Comparison of ENCODE assay signal across 8 cellular contexts in the genomic region with DNA sequence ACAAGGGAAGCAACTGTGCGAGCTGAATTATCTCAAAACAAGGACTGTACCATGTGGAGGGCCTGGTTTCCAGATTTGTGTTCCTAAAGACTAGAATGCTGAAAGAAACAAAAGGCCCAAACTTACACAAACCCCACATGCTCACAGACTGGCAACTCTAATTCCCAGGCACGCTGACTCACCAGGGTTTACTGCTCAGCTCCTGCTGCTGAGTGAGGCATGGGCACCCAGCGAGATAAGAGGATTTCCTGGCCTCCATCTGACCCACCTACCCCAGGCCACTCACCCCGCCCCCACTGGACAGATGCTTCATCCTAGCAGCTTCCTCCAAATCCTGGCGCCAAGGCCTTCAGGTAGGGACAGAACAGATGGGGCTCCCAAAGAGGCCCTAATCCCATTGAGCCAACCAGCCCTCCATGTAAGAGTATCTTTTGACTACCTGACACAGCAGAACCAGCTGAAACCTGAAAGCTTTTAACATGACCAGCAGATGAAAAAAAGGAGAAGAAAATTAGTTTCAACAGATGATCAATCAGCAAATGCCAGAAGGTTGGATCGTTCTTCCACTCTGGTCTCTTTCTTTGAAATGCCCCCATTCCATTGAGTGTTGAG. TPM values are rescaled to one million over a fixed set of nuclear protein-coding genes. Genes with fewer than 3 reads are reported as not detected.
A peak's percentile ranks its signal among the peaks of the same experiment; 100 is the strongest.
DNase-seq lines count a peak whose midpoint lies in the region; ATAC-seq, FAIRE-seq and TF ChIP-seq lines count a peak whose summit lies in the region.

No MANE protein-coding gene starts in this region.

- WGBS in A549 (ENCODE audit: missing lambda C conversion rate), result 29% methylated on average over 6 of the region's 6 CpGs
- 83 to 88% methylated on average over 4 to 6 of the region's 6 CpGs for WGBS in endodermal cell (ENCODE audit: insufficient coverage in 1 of 2, insufficient read length in 1 of 2), 2 experiments

- POLR2A ChIA-PET in A549 (lab: Yijun Ruan, JAX), result interaction anchor here (1.2 to 3.2 kb wide), 2 partner anchors 14 to 34 kb away, joined by 4 to 9 read pairs; a partner anchor contains a TSS

- H3K4me3 Mint-ChIP-seq in endodermal cell (no peak overlapping the region), neural crest cell (no peak overlapping the region)

- no peak for TF ChIP-seq POLR2A in A549 (IDR thresholded peaks at IDR 0.05; ENCODE audit: low read length)

- H3K4me2 ChIP-seq in A549, result peak overlapping the region; percentile 68

- H3K36me3 Mint-ChIP-seq in endodermal cell (ENCODE audit: low read depth), result peaks cover 16% of the 10 kb centered on the region
- H3K36me3 Mint-ChIP-seq in neural crest cell (ENCODE audit: low read depth), result peaks cover 5% of the 10 kb centered on the region

- H3K4me1 ChIP-seq in A549 (peaks cover 57% of the 10 kb centered on the region), endodermal cell (ENCODE audit: control insufficient read depth, insufficient read depth, low read length) (peaks cover 16% of the 10 kb centered on the region)

- no peak overlapping the region for H3K9ac ChIP-seq in endodermal cell (ENCODE audit: extremely low read depth, low read length, poor library complexity, severe bottlenecking)

- H3K9me3 Mint-ChIP-seq in endodermal cell, result no peaks in the 10 kb centered on the region
- peaks cover 5% of the 10 kb centered on the region for H3K9me3 Mint-ChIP-seq in neural crest cell

- TF ChIP-seq EP300 in A549 (IDR thresholded peaks at IDR 0.05), result no peak

- ATAC-seq in A549, result peak; percentile 80 to 92
- peak; percentile 26 for ATAC-seq in GM19025 (IDR thresholded peaks at IDR 0.05; ENCODE audit: low read depth, unreplicated experiment)

- no peaks in the 10 kb centered on the region for H3K27me3 ChIP-seq in endodermal cell (ENCODE audit: control insufficient read depth, insufficient read depth, low read length, poor library complexity, severe bottlenecking)

- no peaks in the 10 kb centered on the region for H3K27me3 Mint-ChIP-seq in endodermal cell (ENCODE audit: insufficient read depth)
- no peaks in the 10 kb centered on the region for H3K27me3 Mint-ChIP-seq in neural crest cell (ENCODE audit: low read depth)

- peak; percentile 76 to 80 for DNase-seq in A549 (ENCODE audit: low read depth in 1 of 2, low spot score in 1 of 2)
- peak; percentile 61 for DNase-seq in RKO (ENCODE audit: low spot score)
- peak; percentile 60 for DNase-seq in endodermal cell
- no peak for DNase-seq in neural crest cell (ENCODE audit: low read depth, low spot score)
- DNase-seq in GM10266 (ENCODE audit: extremely low spot score), result no peak
- no peak for DNase-seq in NCI-H1105 treated with DMSO at 0.1 percent for 48 hours (lab: John Stamatoyannopoulos, UW)
- DNase-seq in DMS79 (lab: John Stamatoyannopoulos, UW), result no peak

- H3K27ac ChIP-seq in A549, result peak overlapping the region; percentile 87 to 94
- H3K27ac ChIP-seq in endodermal cell (ENCODE audit: low read depth, low read length), result no peak overlapping the region

- no peak overlapping the region for H3K4me3 ChIP-seq in A549
- no peak overlapping the region for H3K4me3 ChIP-seq in endodermal cell (ENCODE audit: low read length)

- H3K4me1 Mint-ChIP-seq in endodermal cell (peaks cover 33% of the 10 kb centered on the region), neural crest cell (peaks cover 15% of the 10 kb centered on the region)

- CTCF ChIA-PET in A549 (lab: Yijun Ruan, JAX), result interaction anchor here (0.9 to 5.4 kb wide), 9 partner anchors 9 to 434 kb away, joined by 3 to 50 read pairs (median 4); a partner anchor contains a TSS

- peaks cover 15% of the 10 kb centered on the region for H3K36me3 ChIP-seq in endodermal cell (ENCODE audit: control insufficient read depth, insufficient read depth, low read length)

- H3K9me3 ChIP-seq in A549 (no peaks in the 10 kb centered on the region), endodermal cell (ENCODE audit: control insufficient read depth, low read length) (no peaks in the 10 kb centered on the region)

- 0 out of 5 replicates have a peak, but pooled peaks of 1 of the 2 experiments have one; percentile 3 for TF ChIP-seq RAD21 in A549 (conservative IDR thresholded peaks at IDR 0.05 in 1 of 2, IDR thresholded peaks at IDR 0.05 in 1 of 2)

- no peak for FAIRE-seq in A549 (lab: Jason Lieb, UNC)

- TF ChIP-seq CTCF in A549 (IDR thresholded peaks at IDR 0.05), result no peak
- TF ChIP-seq CTCF in endodermal cell (conservative IDR thresholded peaks at IDR 0.05), result no peak
- TF ChIP-seq CTCF in neural crest cell (conservative IDR thresholded peaks at IDR 0.05), result no peak
- TF ChIP-seq CTCF in GM10266 (IDR thresholded peaks at IDR 0.05; ENCODE audit: control insufficient read depth, insufficient read depth, low read depth, missing control alignments), result no peak

- H3K27ac Mint-ChIP-seq in endodermal cell (peak overlapping the region; percentile 81), neural crest cell (ENCODE audit: unreplicated experiment) (peak overlapping the region; percentile 74)

TF ChIP-seq in A549, 52 proteins besides CTCF, POLR2A, EP300 and RAD21 (continues in another document):
- TF ChIP-seq SREBF2 (IDR thresholded peaks at IDR 0.05) (no peak), FOSB (CRISPR knock-in tag; IDR thresholded peaks at IDR 0.05) (no peak)
- TF ChIP-seq, protein P1, sequence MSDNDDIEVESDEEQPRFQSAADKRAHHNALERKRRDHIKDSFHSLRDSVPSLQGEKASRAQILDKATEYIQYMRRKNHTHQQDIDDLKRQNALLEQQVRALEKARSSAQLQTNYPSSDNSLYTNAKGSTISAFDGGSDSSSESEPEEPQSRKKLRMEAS (IDR thresholded peaks at IDR 0.05), result peak; percentile 82
- TF ChIP-seq, protein P2, sequence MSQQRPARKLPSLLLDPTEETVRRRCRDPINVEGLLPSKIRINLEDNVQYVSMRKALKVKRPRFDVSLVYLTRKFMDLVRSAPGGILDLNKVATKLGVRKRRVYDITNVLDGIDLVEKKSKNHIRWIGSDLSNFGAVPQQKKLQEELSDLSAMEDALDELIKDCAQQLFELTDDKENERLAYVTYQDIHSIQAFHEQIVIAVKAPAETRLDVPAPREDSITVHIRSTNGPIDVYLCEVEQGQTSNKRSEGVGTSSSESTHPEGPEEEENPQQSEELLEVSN (IDR thresholded peaks at IDR 0.05; ENCODE audit: borderline replicate concordance, low read depth), result peak; percentile 50; the same call in 1 of the 2 replicates
- TF ChIP-seq, protein P3, sequence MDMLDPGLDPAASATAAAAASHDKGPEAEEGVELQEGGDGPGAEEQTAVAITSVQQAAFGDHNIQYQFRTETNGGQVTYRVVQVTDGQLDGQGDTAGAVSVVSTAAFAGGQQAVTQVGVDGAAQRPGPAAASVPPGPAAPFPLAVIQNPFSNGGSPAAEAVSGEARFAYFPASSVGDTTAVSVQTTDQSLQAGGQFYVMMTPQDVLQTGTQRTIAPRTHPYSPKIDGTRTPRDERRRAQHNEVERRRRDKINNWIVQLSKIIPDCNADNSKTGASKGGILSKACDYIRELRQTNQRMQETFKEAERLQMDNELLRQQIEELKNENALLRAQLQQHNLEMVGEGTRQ (IDR thresholded peaks at IDR 0.05), result no peak

RNA-seq across cellular contexts. Expression of a gene that starts 33.9 kb away (rescaled TPM):
- polyA plus RNA-seq in A549 (2011; rRNA removed) (7.2 and 7.5 TPM in 2 replicates), A549 (2017; fragmentation: RNase III; extraction: RNeasy Plus Mini Kit Qiagen cat#74134 plus additional on column Dnase treatment) (5.2 to 5.9 TPM (median 5.9 TPM) in 3 replicates)
- 2.1 and 2.3 TPM in 2 replicates for polyA plus RNA-seq in A549 (2012; cell fraction: cytosol; rRNA removed)
- 2.0 and 3.5 TPM in 2 replicates for polyA plus RNA-seq in A549 (2012; cell fraction: nucleus; rRNA removed)
- 16.4 and 17.8 TPM in 2 replicates for polyA minus RNA-seq in A549 (2011; rRNA and poly(A)+ RNA removed)
- total RNA-seq in endodermal cell (10 to 100 TPM; 21.3 to 22.7 TPM), neural crest cell (13.4 and 13.5 TPM in 2 replicates)
- polyA plus RNA-seq in endodermal cell (2013, experiment 1 of 2), result 5.9 TPM
- polyA plus RNA-seq in endodermal cell (2013, experiment 2 of 2), result 4.8 TPM

RNA-seq across cellular contexts. Expression of a gene that starts 34.3 kb away (rescaled TPM):
- polyA plus RNA-seq in A549 (2011; rRNA removed) (37.8 and 44.0 TPM in 2 replicates), A549 (2017; fragmentation: RNase III; extraction: RNeasy Plus Mini Kit Qiagen cat#74134 plus additional on column Dnase treatment) (38.6 to 48.8 TPM (median 40.6 TPM) in 3 replicates)
- 16.6 and 17.7 TPM in 2 replicates for polyA plus RNA-seq in A549 (2012; cell fraction: cytosol; rRNA removed)
- 3.8 and 6.5 TPM in 2 replicates for polyA plus RNA-seq in A549 (2012; cell fraction: nucleus; rRNA removed)
- polyA minus RNA-seq in A549 (2011; rRNA and poly(A)+ RNA removed), result 9.4 and 12.8 TPM in 2 replicates
- total RNA-seq in endodermal cell (10 to 100 TPM; 13.1 to 16.8 TPM), neural crest cell (20.4 and 20.8 TPM in 2 replicates)
- 31.5 TPM for polyA plus RNA-seq in endodermal cell (2013, experiment 1 of 2)
- polyA plus RNA-seq in endodermal cell (2013, experiment 2 of 2), result 32.3 TPM

RNA-seq across cellular contexts. Expression of a gene that starts 59.9 kb away (rescaled TPM):
- polyA plus RNA-seq in A549 (2011; rRNA removed) (5.1 and 5.2 TPM in 2 replicates), A549 (2017; fragmentation: RNase III; extraction: RNeasy Plus Mini Kit Qiagen cat#74134 plus additional on column Dnase treatment) (3.8 to 4.2 TPM (median 4.0 TPM) in 3 replicates)
- 2.3 TPM in 2 replicates for polyA plus RNA-seq in A549 (2012; cell fraction: cytosol; rRNA removed)
- 3.2 and 4.1 TPM in 2 replicates for polyA plus RNA-seq in A549 (2012; cell fraction: nucleus; rRNA removed)
- 2.2 and 2.9 TPM in 2 replicates for polyA minus RNA-seq in A549 (2011; rRNA and poly(A)+ RNA removed)
- total RNA-seq in endodermal cell (10 to 100 TPM in 1 of 2 donors, 1 to 10 TPM in 1; 4.3 to 10.2 TPM), neural crest cell (9.5 and 10.1 TPM in 2 replicates)
- polyA plus RNA-seq in endodermal cell (2013, experiment 1 of 2), result 9.3 TPM
- 7.8 TPM for polyA plus RNA-seq in endodermal cell (2013, experiment 2 of 2)

RNA-seq across cellular contexts. Expression of a gene that starts 60.0 kb away (rescaled TPM):
- polyA plus RNA-seq in A549 (2011; rRNA removed), result 21.0 and 25.1 TPM in 2 replicates
- 4.7 and 6.2 TPM in 2 replicates for polyA plus RNA-seq in A549 (2012; cell fraction: cytosol; rRNA removed)
- polyA plus RNA-seq in A549 (2012; cell fraction: nucleus; rRNA removed), result 7.0 and 7.9 TPM in 2 replicates
- polyA plus RNA-seq in A549 (2017; fragmentation: RNase III; extraction: RNeasy Plus Mini Kit Qiagen cat#74134 plus additional on column Dnase treatment), result 14.4 to 19.3 TPM (median 15.9 TPM) in 3 replicates
- polyA minus RNA-seq in A549 (2011; rRNA and poly(A)+ RNA removed), result 7.0 and 7.3 TPM in 2 replicates
- total RNA-seq in endodermal cell, result 10 to 100 TPM; 18.7 TPM
- 32.1 TPM for polyA plus RNA-seq in endodermal cell (2013, experiment 1 of 2)
- 31.0 TPM for polyA plus RNA-seq in endodermal cell (2013, experiment 2 of 2)
- total RNA-seq in neural crest cell, result 40.4 and 43.6 TPM in 2 replicates

Comparison
In these comparisons a context has a peak if more than half of its experiments do, and no peak if none do; other contexts are left out.
1. DNase-seq: peak in A549 (2 of 2), RKO (single experiment) and endodermal cell (single experiment); none in neural crest cell (single experiment), GM10266 (single experiment), NCI-H1105 treated with DMSO at 0.1 percent for 48 hours (single experiment) and DMS79 (single experiment).